In genomic region chr1:197868751-197869501, GRCh38 we compare ENCODE assay signal across 8 cellular contexts. TPM values are rescaled to one million over a fixed set of nuclear protein-coding genes. Genes with fewer than 3 reads are reported as not detected.
DNase-seq lines count a peak whose midpoint lies in the region; ATAC-seq and TF ChIP-seq lines count a peak whose summit lies in the region.

No MANE protein-coding gene starts in this region.

- H3K27ac ChIP-seq in PC-3 (ENCODE audit: low read length), result no peak overlapping the region
- no peak overlapping the region for H3K27ac ChIP-seq in iPS DF 6.9 (ENCODE audit: low read length)

- H3K79me2 ChIP-seq in PC-3 (ENCODE audit: low read length), result no peaks in the 10 kb centered on the region

- CTCF ChIA-PET in PC-3 (lab: Charles Lee), result interaction anchor here (0.5 to 1.4 kb wide), 4 partner anchors 9 to 250 kb away, joined by 3 to 8 read pairs (median 4); no protein-coding TSS in a partner anchor

- H3K27me3 ChIP-seq in PC-3 (ENCODE audit: low read length) (no peaks in the 10 kb centered on the region), iPS DF 6.9 (ENCODE audit: control insufficient read depth, insufficient read depth, low read length) (no peaks in the 10 kb centered on the region)

- DNase-seq in EH (ENCODE audit: low read depth) (peak; percentile 75), PC-3 (peak; percentile 66), astrocyte of the cerebellum (ENCODE audit: low read depth) (peak; percentile 26), iPS DF 6.9 (ENCODE audit: low read depth, low spot score) (peak; percentile 57), occipital lobe (lab: John Stamatoyannopoulos, UW) (no peak)
- DNase-seq in stimulated activated CD4-positive, alpha-beta T cell treated with anti-CD3 and anti-CD28 coated beads, Interleukin-2, amount 100 ng/mL, for 4 hours (ENCODE audit: low read depth), result peak; percentile 10

- TF ChIP-seq CTCF in PC-3 (conservative IDR thresholded peaks at IDR 0.05; ENCODE audit: low read depth, low read length), result peak; percentile 78
- TF ChIP-seq CTCF in astrocyte of the cerebellum (IDR thresholded peaks at IDR 0.05; ENCODE audit: low read depth, low read length, missing control alignments), result peak; percentile 66

- no peaks in the 10 kb centered on the region for H3K4me1 ChIP-seq in PC-3 (ENCODE audit: insufficient read depth, low read length)
- H3K4me1 ChIP-seq in iPS DF 6.9 (ENCODE audit: control insufficient read depth, insufficient read depth, low read length), result no peaks in the 10 kb centered on the region

- H4K20me1 ChIP-seq in PC-3 (ENCODE audit: low read length), result no peaks in the 10 kb centered on the region

- peak overlapping the region; percentile 22; the same call in 1 of the 2 replicates for H2AFZ ChIP-seq in PC-3 (ENCODE audit: low read length)

- H3K9me3 ChIP-seq in PC-3 (ENCODE audit: low read length) (no peaks in the 10 kb centered on the region), iPS DF 6.9 (ENCODE audit: control insufficient read depth, insufficient read depth, low read length) (no peaks in the 10 kb centered on the region)

- in situ Hi-C loops in astrocyte of the cerebellum (cut with HindIII; ENCODE audit: low sequenced_read_pairs), result no loop called here

- H3K9ac ChIP-seq in PC-3 (ENCODE audit: low read length), result no peak overlapping the region

- WGBS in iPS DF 6.9 (ENCODE audit: insufficient coverage, insufficient read length), result no CpG with 5 or more reads among the region's 7 CpGs

- POLR2A ChIA-PET in PC-3 (lab: Charles Lee; ENCODE audit: unreplicated experiment), result interaction anchor here (0.5 kb wide), 1 partner anchor 10 kb away, joined by 3 read pairs; no protein-coding TSS in a partner anchor

- no peaks in the 10 kb centered on the region for H3F3A ChIP-seq in PC-3 (ENCODE audit: low read length, unreplicated experiment)

- H3K9me2 ChIP-seq in PC-3 (replicated peaks; ENCODE audit: low read length), result no peaks in the 10 kb centered on the region

- no peak overlapping the region for H3K4me2 ChIP-seq in PC-3 (ENCODE audit: low read length)

- intact Hi-C loops in PC-3 (cut with micrococcal nuclease), result loop anchor here (1.0 to 2.0 kb wide), 7 partner anchors 48 to 348 kb away; partner anchors contain the start of gene LHX9

- H3K4me3 ChIP-seq in PC-3 (ENCODE audit: low read length) (no peak overlapping the region), astrocyte of the cerebellum (ENCODE audit: low read depth, low read length) (no peak overlapping the region), iPS DF 6.9 (ENCODE audit: low read length) (no peak overlapping the region)

- no peaks in the 10 kb centered on the region for H3K36me3 ChIP-seq in PC-3 (ENCODE audit: low read depth, low read length)
- H3K36me3 ChIP-seq in iPS DF 6.9 (ENCODE audit: control insufficient read depth, insufficient read depth, low read length), result no peaks in the 10 kb centered on the region

- ATAC-seq in GM19452 (IDR thresholded peaks at IDR 0.05; ENCODE audit: unreplicated experiment) (peak; percentile 85), HG03520 (IDR thresholded peaks at IDR 0.05; ENCODE audit: unreplicated experiment) (peak; percentile 95), PC-3 (peak; percentile 91)

- BruUV-seq in PC-3 (replicated peaks; lab: Mats Ljungman, UMichigan), result no TSS peak

RNA-seq across cellular contexts. Expression of gene C1orf53, which starts 33.5 kb away (rescaled TPM):
- total RNA-seq in PC-3 (2014; rRNA removed) (4.3 and 10.4 TPM in 2 replicates), occipital lobe (not detected)

RNA-seq across cellular contexts. Expression of gene LHX9, which starts 48.2 kb away (rescaled TPM):
- total RNA-seq in PC-3 (2014; rRNA removed), result 0.12 and 0.80 TPM in 2 replicates
- 0.16 TPM for total RNA-seq in occipital lobe
